ENCODE assay signal across 8 cellular contexts in the genomic region with DNA sequence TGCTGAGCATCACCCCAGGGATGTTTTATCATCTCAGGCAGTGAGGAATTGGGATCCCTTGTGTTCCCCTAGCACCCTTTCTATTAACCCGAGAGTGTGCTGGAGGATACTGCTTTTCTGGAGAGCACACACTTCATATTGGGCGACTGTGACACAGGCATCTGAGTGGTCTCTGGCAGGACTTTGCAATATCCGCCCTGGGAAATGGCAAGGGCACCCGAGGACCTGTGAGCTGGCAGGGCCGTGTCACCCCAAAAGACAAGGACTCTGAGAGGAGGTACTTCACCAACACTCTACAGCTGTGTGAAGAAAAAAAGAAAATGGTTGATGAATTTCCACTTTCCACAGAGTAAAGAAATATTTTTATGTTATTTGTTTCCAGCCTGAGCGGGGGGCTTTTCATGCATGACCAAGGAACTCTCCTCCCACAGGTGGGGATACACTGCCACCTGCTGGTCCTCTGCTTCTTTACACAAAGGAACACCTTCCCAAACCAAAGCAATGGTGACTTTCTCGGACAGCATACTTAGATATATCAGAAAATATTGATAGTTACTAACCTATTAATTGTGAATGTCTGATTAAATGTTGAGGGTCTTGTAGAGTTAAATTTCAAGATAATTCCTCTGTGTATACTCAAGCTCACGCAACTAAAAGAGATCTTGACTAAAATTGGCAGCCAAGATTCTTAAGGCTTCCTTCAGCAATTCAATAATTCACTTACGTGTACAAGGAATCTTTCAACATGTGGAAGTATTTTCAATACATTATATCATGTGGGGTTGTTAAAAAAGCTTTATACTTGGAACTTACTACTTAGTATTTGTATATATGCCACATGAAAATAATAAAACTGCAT. TPM values are rescaled to one million over a fixed set of nuclear protein-coding genes. Genes with fewer than 3 reads are reported as not detected.
DNase-seq lines count a peak whose midpoint lies in the region; ATAC-seq and TF ChIP-seq lines count a peak whose summit lies in the region.

No MANE protein-coding gene starts in this region.

- H3K36me3 ChIP-seq in OCI-LY7 (ENCODE audit: insufficient read depth, low read length): no peaks in the 10 kb centered on the region
- no peaks in the 10 kb centered on the region for H3K36me3 ChIP-seq in CD4-positive, alpha-beta memory T cell (ENCODE audit: insufficient read depth, low read length)

- H3K4me2 ChIP-seq in OCI-LY7 (ENCODE audit: low read length): no peak overlapping the region

- H3K9me3 ChIP-seq in OCI-LY7 (ENCODE audit: low read length): no peaks in the 10 kb centered on the region
- no peaks in the 10 kb centered on the region for H3K9me3 ChIP-seq in CD4-positive, alpha-beta memory T cell (ENCODE audit: control insufficient read depth in 1 of 2, low read length in 2 of 2)

- H3K36me3 Mint-ChIP-seq in CD4-positive, alpha-beta memory T cell: no peaks in the 10 kb centered on the region

- H4K20me1 ChIP-seq in OCI-LY7 (ENCODE audit: insufficient read depth, low read length): no peaks in the 10 kb centered on the region

- DNase-seq in AG09309 (ENCODE audit: low read depth) (no peak), GM12865 (ENCODE audit: low read depth) (peak; percentile 76), OCI-LY7 (ENCODE audit: low spot score) (peak; percentile 82), erythroblast (lab: John Stamatoyannopoulos, UW) (peak; percentile 35 to 62), posterior cingulate gyrus (peak; percentile 27 to 93 (median 74))
- no peak for DNase-seq in CD4-positive, alpha-beta memory T cell

- no peaks in the 10 kb centered on the region for H3K4me1 Mint-ChIP-seq in CD4-positive, alpha-beta memory T cell

- CTCF ChIA-PET in OCI-LY7 (lab: Charles Lee; ENCODE audit: unreplicated experiment): no interaction called here
- CTCF ChIA-PET in CD4-positive, alpha-beta memory T cell (lab: Charles Lee; ENCODE audit: partially characterized antibody): interaction anchor here (1.2 kb wide), 1 partner anchor 11 kb away, joined by 3 read pairs; no protein-coding TSS in a partner anchor

- intact Hi-C loops in OCI-LY7 (cut with micrococcal nuclease; ENCODE audit: unreplicated experiment) (loop anchor here (1.0 to 5.0 kb wide), 3 partner anchors 112 to 628 kb away; no protein-coding TSS in a partner anchor), posterior cingulate gyrus (cut with DNase I) (no loop called here)
- intact Hi-C loops in CD4-positive, alpha-beta memory T cell (cut with micrococcal nuclease): no loop called here

- peaks cover 45% of the 10 kb centered on the region for H3K4me1 ChIP-seq in OCI-LY7 (ENCODE audit: insufficient read depth, low read length, poor library complexity, severe bottlenecking)
- no peaks in the 10 kb centered on the region for H3K4me1 ChIP-seq in CD4-positive, alpha-beta memory T cell (ENCODE audit: insufficient read depth, low read length)

- H3K27me3 ChIP-seq in CD4-positive, alpha-beta memory T cell (ENCODE audit: insufficient read depth, low read length): no peaks in the 10 kb centered on the region

- H3K27ac Mint-ChIP-seq in CD4-positive, alpha-beta memory T cell: no peak overlapping the region

- no peak overlapping the region for H3K27ac ChIP-seq in OCI-LY7 (ENCODE audit: low read depth, low read length, poor library complexity, severe bottlenecking)
- no peak overlapping the region for H3K27ac ChIP-seq in CD4-positive, alpha-beta memory T cell (ENCODE audit: low read depth, low read length)

- no peak overlapping the region for H3K4me3 Mint-ChIP-seq in CD4-positive, alpha-beta memory T cell

- no peak for TF ChIP-seq POLR2A in erythroblast (IDR thresholded peaks at IDR 0.05; ENCODE audit: low read length)

- peaks cover 0 to 25% (median 4%) of the 10 kb centered on the region in 8 donors for H3K9me3 Mint-ChIP-seq in CD4-positive, alpha-beta memory T cell

- BruUV-seq in OCI-LY7 (replicated peaks; lab: Mats Ljungman, UMichigan): no TSS peak

- no peak overlapping the region; the same call in 1 of the 2 replicates for H2AFZ ChIP-seq in OCI-LY7 (ENCODE audit: low read length)

- H3K79me2 ChIP-seq in OCI-LY7 (ENCODE audit: insufficient read depth, low read depth, low read length): no peaks in the 10 kb centered on the region

- no peak overlapping the region for H3K4me3 ChIP-seq in AG09309 (ENCODE audit: control insufficient read depth, low read depth, low read length)
- H3K4me3 ChIP-seq in GM12865 (ENCODE audit: low read depth, low read length): no peak overlapping the region
- no peak overlapping the region for H3K4me3 ChIP-seq in OCI-LY7 (ENCODE audit: low read depth, low read length, poor library complexity, severe bottlenecking)
- H3K4me3 ChIP-seq in CD4-positive, alpha-beta memory T cell (ENCODE audit: low read length in 2 of 2): no peak overlapping the region

- POLR2A ChIA-PET in OCI-LY7 (lab: Charles Lee): interaction anchor here (0.7 to 1.2 kb wide), 3 partner anchors 10 to 306 kb away, joined by 4 to 7 read pairs (median 5); no protein-coding TSS in a partner anchor
- POLR2A ChIA-PET in CD4-positive, alpha-beta memory T cell (lab: Charles Lee; ENCODE audit: partially characterized antibody): no interaction called here

- peak; percentile 23 for ATAC-seq in HG03565 (IDR thresholded peaks at IDR 0.05; ENCODE audit: unreplicated experiment)
- ATAC-seq in HG03571 (IDR thresholded peaks at IDR 0.05; ENCODE audit: unreplicated experiment): no peak

- H3K27me3 Mint-ChIP-seq in CD4-positive, alpha-beta memory T cell: peaks cover 0 to 2% of the 10 kb centered on the region in 2 donors

- H3K9me2 ChIP-seq in OCI-LY7 (ENCODE audit: insufficient read depth, low read length): no peaks in the 10 kb centered on the region

- TF ChIP-seq CTCF in AG09309 (IDR thresholded peaks at IDR 0.05; ENCODE audit: control insufficient read depth, insufficient read depth, low read depth, low read length, missing control alignments) (peak; percentile 35), GM12865 (IDR thresholded peaks at IDR 0.05; ENCODE audit: insufficient read depth, low read depth, low read length, missing control alignments) (peak; percentile 77), OCI-LY7 (conservative IDR thresholded peaks at IDR 0.05; ENCODE audit: low read length) (peak; percentile 97)

RNA-seq across cellular contexts. Expression of a gene that starts 45.9 kb away (rescaled TPM):
- total RNA-seq in OCI-LY7 (2014; rRNA removed; shearing (Covaris generic)): not detected in 2 replicates
- not detected in 2 replicates for total RNA-seq in OCI-LY7 (2022)
- not detected for total RNA-seq in CD4-positive, alpha-beta memory T cell
- polyA plus RNA-seq in CD4-positive, alpha-beta memory T cell: not detected

Comparison
In these comparisons a context has a peak if more than half of its experiments do, and no peak if none do; other contexts are left out.
1. DNase-seq: peak in GM12865 (single experiment), OCI-LY7 (single experiment), erythroblast (2 of 2) and posterior cingulate gyrus (10 of 10); none in AG09309 (single experiment) and CD4-positive, alpha-beta memory T cell (0 of 5).
2. CTCF ChIP-seq: peak in every context shown above with its lines; median percentile 97 in OCI-LY7; 77 in GM12865; 35 in AG09309.